In genomic region chr2:72155737-72156136, GRCh38 we compare ENCODE assay signal across 23 cellular contexts. TPM values are rescaled to one million over a fixed set of nuclear protein-coding genes. Genes with fewer than 3 reads are reported as not detected.
"Had no signal": no experiment of that assay in that cellular context is flagged by ENCODE, and none has a peak within 500 bp of the region (broad histone marks: within the 10 kb centered on the region; RNA-seq: fewer than 3 reads in every experiment).

No MANE protein-coding gene starts in this region.

- H3K27ac Mint-ChIP-seq: activated CD8-positive, alpha-beta T cell treated with anti-CD3 and anti-CD28 coated beads for 36 hours; activated naive CD4-positive, alpha-beta T cell treated with anti-CD3 and anti-CD28 coated beads, Interleukin-2, amount 50 U/mL, for 24 hours; T-helper 1 cell treated with Interleukin-12 subunit alpha and Interleukin-12 subunit beta and Interleukin-4 antibody, amounts not matched to agents 30 μg/mL and 1 μg/mL, for 36 hours had no signal

- H3K4me1 Mint-ChIP-seq: activated naive CD4-positive, alpha-beta T cell treated with anti-CD3 and anti-CD28 coated beads, Interleukin-2, amount 50 U/mL, for 24 hours had no signal

- H3K36me3 ChIP-seq: brain microvascular endothelial cell, cardiac muscle cell, MG63 had no signal

- H3K27ac ChIP-seq: brain microvascular endothelial cell, cardiac muscle cell had no signal

- H3K9me3 Mint-ChIP-seq: activated CD8-positive, alpha-beta T cell treated with anti-CD3 and anti-CD28 coated beads for 36 hours; activated naive CD4-positive, alpha-beta T cell treated with anti-CD3 and anti-CD28 coated beads, Interleukin-2, amount 50 U/mL, for 24 hours; T-helper 1 cell treated with Interleukin-12 subunit alpha and Interleukin-12 subunit beta and Interleukin-4 antibody, amounts not matched to agents 30 μg/mL and 1 μg/mL, for 36 hours had no signal

- H3K36me3 Mint-ChIP-seq: activated naive CD4-positive, alpha-beta T cell treated with anti-CD3 and anti-CD28 coated beads, Interleukin-2, amount 50 U/mL, for 24 hours had no signal

- H3K27me3 ChIP-seq: MG63 had no signal

- H3K9me3 ChIP-seq: MG63 had no signal

- H3K4me3 Mint-ChIP-seq: activated CD8-positive, alpha-beta T cell treated with anti-CD3 and anti-CD28 coated beads for 36 hours; activated naive CD4-positive, alpha-beta T cell treated with anti-CD3 and anti-CD28 coated beads, Interleukin-2, amount 50 U/mL, for 24 hours; T-helper 1 cell treated with Interleukin-12 subunit alpha and Interleukin-12 subunit beta and Interleukin-4 antibody, amounts not matched to agents 30 μg/mL and 1 μg/mL, for 36 hours had no signal

- FAIRE-seq: RCC 7860 had no signal

- H3K4me3 ChIP-seq: cardiac muscle cell, MG63 had no signal

- ATAC-seq: activated CD4-positive, CD25-positive, alpha-beta regulatory T cell treated with anti-CD3 and anti-CD28 coated beads, Interleukin-2, amount 50 U/mL, for 24 hours; activated CD8-positive, alpha-beta T cell treated with anti-CD3 and anti-CD28 coated beads for 36 hours had no signal

- DNase-seq: activated CD4-positive, alpha-beta T cell treated with anti-CD3 and anti-CD28 coated beads for 4 hours; activated CD8-positive, alpha-beta memory T cell treated with anti-CD3 and anti-CD28 coated beads, Interleukin-2, amount 50 U/mL, for 4 hours; activated CD8-positive, alpha-beta T cell treated with anti-CD3 and anti-CD28 coated beads for 36 hours; activated effector memory CD4-positive, alpha-beta T cell treated with Interleukin-2 at 50 U/mL for 16 hours; activated naive CD4-positive, alpha-beta T cell; brain microvascular endothelial cell; MG63; MV-4-11; NCI-H1092 treated with DMSO at 0.1 percent for 48 hours; NCI-H1417 treated with DMSO at 0.1 percent for 48 hours; NCI-H1694; NCI-H2029; NCI-H2107; NCI-H2171 treated with DMSO at 0.1 percent for 48 hours; NCI-H345; NCI-H510A; NCI-H69; SHP77 treated with DMSO at 0.1 percent for 48 hours had no signal

RNA-seq across cellular contexts. Expression of gene CYP26B1, which starts 8.1 kb away (rescaled TPM):
- total RNA-seq: activated CD8-positive, alpha-beta T cell treated with anti-CD3 and anti-CD28 coated beads for 36 hours had no signal
